Comparison of ENCODE assay signal across 14 cellular contexts in the genomic region with DNA sequence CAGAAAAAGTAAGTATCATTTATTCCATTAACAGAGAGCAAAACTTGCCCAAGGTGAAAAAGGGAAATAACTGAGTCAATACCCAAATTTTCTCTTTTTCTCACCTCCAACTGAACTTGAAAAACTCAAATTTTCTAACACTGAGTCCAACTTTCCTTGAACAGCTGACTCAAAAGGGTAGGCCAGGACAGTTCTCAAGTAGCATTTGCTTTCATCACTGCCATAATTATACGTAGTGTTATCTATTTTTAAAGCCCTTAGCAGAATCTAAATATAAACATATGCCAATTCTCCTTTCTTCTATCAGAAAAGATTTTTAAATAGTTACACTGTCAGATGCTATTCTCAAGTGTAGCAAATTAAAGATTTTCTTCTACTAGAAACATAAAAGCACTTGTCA. TPM values are rescaled to one million over a fixed set of nuclear protein-coding genes. Genes with fewer than 3 reads are reported as not detected.
DNase-seq lines count a peak whose midpoint lies in the region; ATAC-seq and TF ChIP-seq lines count a peak whose summit lies in the region.
"Had no signal": no experiment of that assay in that cellular context is flagged by ENCODE, and none has a peak within 500 bp of the region (broad histone marks: within the 10 kb centered on the region; RNA-seq: fewer than 3 reads in every experiment).

No MANE protein-coding gene starts in this region.

- H3K27me3 ChIP-seq in CD8-positive, alpha-beta memory T cell (ENCODE audit: insufficient read depth, low read length, poor library complexity, severe bottlenecking), result no peaks in the 10 kb centered on the region
- H3K27me3 ChIP-seq: spleen had no signal

- ATAC-seq in natural killer cell (no peak), omental fat pad (ENCODE audit: low FRiP score) (no peak), HG03342 (IDR thresholded peaks at IDR 0.05; ENCODE audit: unreplicated experiment) (no peak)

- no peak overlapping the region for H3K27ac ChIP-seq in CD8-positive, alpha-beta memory T cell (ENCODE audit: low read depth, low read length)
- H3K27ac ChIP-seq: spleen had no signal

- peaks cover 74% of the 10 kb centered on the region for H3K4me1 ChIP-seq in CD8-positive, alpha-beta memory T cell (ENCODE audit: insufficient read depth, low read length)

- H3K36me3 Mint-ChIP-seq in CD8-positive, alpha-beta memory T cell, result peaks cover 0 to 58% (median 19%) of the 10 kb centered on the region in 3 donors
- H3K36me3 Mint-ChIP-seq in IgD-negative memory B cell (peaks cover 3% of the 10 kb centered on the region), brain (peaks cover 81% of the 10 kb centered on the region), natural killer cell (no peaks in the 10 kb centered on the region)

- CTCF ChIA-PET in CD8-positive, alpha-beta memory T cell (lab: Charles Lee), result no interaction called here

- POLR2A ChIA-PET in CD8-positive, alpha-beta memory T cell (lab: Charles Lee), result no interaction called here

- no peak for DNase-seq in CD8-positive, alpha-beta memory T cell
- no peak for DNase-seq in natural killer cell
- no peak for DNase-seq in omental fat pad (ENCODE audit: low spot score)
- no peak for DNase-seq in NCI-H1694 treated with DMSO at 0.1 percent for 48 hours (lab: John Stamatoyannopoulos, UW)
- no peak for DNase-seq in D341Med (ENCODE audit: low spot score)
- DNase-seq: amniotic stem cell, hippocampal formation, NCI-H226, RPMI8226, spleen had no signal

- no peak overlapping the region for H3K4me3 ChIP-seq in CD8-positive, alpha-beta memory T cell (ENCODE audit: low read length)

- H3K36me3 ChIP-seq in CD8-positive, alpha-beta memory T cell (ENCODE audit: insufficient read depth, low read length), result peaks cover 5% of the 10 kb centered on the region

- TF ChIP-seq CTCF in brain (conservative IDR thresholded peaks at IDR 0.05) (no peak), natural killer cell (IDR thresholded peaks at IDR 0.05) (no peak), omental fat pad (IDR thresholded peaks at IDR 0.05) (no peak)

- peak overlapping the region in 6 of 7 donors; percentile 18 to 68 (median 58) for H3K4me3 Mint-ChIP-seq in CD8-positive, alpha-beta memory T cell
- H3K4me3 Mint-ChIP-seq in IgD-negative memory B cell, result peak overlapping the region in 3 of 4 donors; percentile 0 to 42 (median 4)
- H3K4me3 Mint-ChIP-seq in brain, result peak overlapping the region in 4 of 5 experiments; percentile 7 to 72 (median 64)
- peak overlapping the region; percentile 32 for H3K4me3 Mint-ChIP-seq in natural killer cell
- H3K4me3 Mint-ChIP-seq: mesothelial cell of epicardium had no signal

- H3K27me3 Mint-ChIP-seq in CD8-positive, alpha-beta memory T cell, result no peaks in the 10 kb centered on the region
- H3K27me3 Mint-ChIP-seq in IgD-negative memory B cell (no peaks in the 10 kb centered on the region), brain (peaks cover 6% of the 10 kb centered on the region), natural killer cell (ENCODE audit: low read depth in 2 of 2) (no peaks in the 10 kb centered on the region)

- intact Hi-C loops in natural killer cell (cut with micrococcal nuclease), result loop anchor here (5.0 kb wide), 1 partner anchor 1373 kb away; the partner anchor contains the start of gene HSPH1

- peaks cover 78 to 85% (median 85%) of the 10 kb centered on the region in 3 donors for H3K4me1 Mint-ChIP-seq in CD8-positive, alpha-beta memory T cell
- peaks cover 49 to 62% (median 54%) of the 10 kb centered on the region in 3 donors for H3K4me1 Mint-ChIP-seq in IgD-negative memory B cell
- peaks cover 86% of the 10 kb centered on the region for H3K4me1 Mint-ChIP-seq in brain
- H3K4me1 Mint-ChIP-seq in natural killer cell, result peaks cover 75 to 83% of the 10 kb centered on the region in 2 donors

- no peaks in the 10 kb centered on the region for H3K9me3 ChIP-seq in CD8-positive, alpha-beta memory T cell (ENCODE audit: low read length)
- H3K9me3 ChIP-seq: spleen had no signal

- H3K27ac Mint-ChIP-seq in CD8-positive, alpha-beta memory T cell, result peak overlapping the region in 7 of 8 donors; percentile 31 to 68 (median 55)
- H3K27ac Mint-ChIP-seq in IgD-negative memory B cell (no peak overlapping the region), brain (no peak overlapping the region), natural killer cell (peak overlapping the region; percentile 94 to 95)
- H3K27ac Mint-ChIP-seq: mesothelial cell of epicardium had no signal

- no peaks in the 10 kb centered on the region for H3K9me3 Mint-ChIP-seq in CD8-positive, alpha-beta memory T cell
- H3K9me3 Mint-ChIP-seq in IgD-negative memory B cell (no peaks in the 10 kb centered on the region), brain (peaks cover 7 to 30% (median 15%) of the 10 kb centered on the region in 5 experiments), natural killer cell (no peaks in the 10 kb centered on the region)

RNA-seq across cellular contexts. Expression of gene N4BP2L2, which starts 3.5 kb away (rescaled TPM):
- total RNA-seq in CD8-positive, alpha-beta memory T cell, result 10 to 100 TPM; 77.7 to 78.3 TPM
- polyA plus RNA-seq in CD8-positive, alpha-beta memory T cell, result 132 TPM
- polyA plus RNA-seq in IgD-negative memory B cell (114 TPM), brain (ENCODE audit: insufficient read depth, low read depth, low replicate concordance) (12.0 TPM)
- total RNA-seq in natural killer cell (100 to 1,000 TPM; 195 to 247 (median 221) TPM), omental fat pad (100 to 1,000 TPM in 3 of 4 donors, 10 to 100 TPM in 1; 95.2 to 202 (median 136) TPM)

RNA-seq across cellular contexts. Expression of gene PDS5B, which starts 51.1 kb away (rescaled TPM):
- total RNA-seq in CD8-positive, alpha-beta memory T cell, result 10 to 100 TPM; 45.4 to 55.1 TPM
- polyA plus RNA-seq in CD8-positive, alpha-beta memory T cell, result 39.4 TPM
- polyA plus RNA-seq in IgD-negative memory B cell (31.1 TPM), brain (ENCODE audit: insufficient read depth, low read depth, low replicate concordance) (8.7 TPM)
- total RNA-seq in natural killer cell (10 to 100 TPM; 59.4 to 70.6 (median 64.7) TPM), omental fat pad (10 to 100 TPM; 20.4 to 55.0 (median 25.8) TPM)

Comparison
In these comparisons a context has a peak if more than half of its experiments do, and no peak if none do; other contexts are left out.
1. H3K27ac Mint-ChIP-seq: peak in CD8-positive, alpha-beta memory T cell (7 of 8) and natural killer cell (2 of 2); none in IgD-negative memory B cell (0 of 3) and brain (0 of 5).
2. H3K4me3 Mint-ChIP-seq: peak in every context shown above with its lines; median percentile 64 in brain; 58 in CD8-positive, alpha-beta memory T cell; 32 in natural killer cell; 4 in IgD-negative memory B cell.